Comparison of ENCODE assay signal across 26 cellular contexts in the genomic region with DNA sequence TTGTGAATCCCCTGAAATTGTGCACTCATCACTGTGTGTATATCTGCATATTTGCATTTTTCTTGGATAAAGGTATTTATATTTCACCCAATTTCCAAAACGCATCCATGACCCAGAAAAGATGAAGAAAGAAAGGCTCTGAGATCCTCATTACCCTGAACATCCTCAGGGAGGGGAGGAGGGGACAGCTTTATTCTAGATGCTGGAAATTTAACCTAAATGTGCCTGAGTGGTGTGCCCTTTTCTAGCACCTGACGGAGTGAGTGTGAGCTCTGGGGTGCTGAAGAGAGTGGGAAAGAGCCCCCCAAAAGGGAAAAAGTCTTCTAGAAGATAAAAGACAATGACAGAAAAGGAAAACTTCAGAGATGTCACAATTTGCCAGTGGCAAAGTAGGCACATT. TPM values are rescaled to one million over a fixed set of nuclear protein-coding genes. Genes with fewer than 3 reads are reported as not detected.
"Had no signal": no experiment of that assay in that cellular context is flagged by ENCODE, and none has a peak within 500 bp of the region (broad histone marks: within the 10 kb centered on the region; RNA-seq: fewer than 3 reads in every experiment).

No MANE protein-coding gene starts in this region.

- DNase-seq: IMR-90; Kasumi-1; KG1; MM.1S; NCI-H1092 treated with DMSO at 0.1 percent for 48 hours; NCI-H1436; NCI-H187; NCI-H2029; NCI-H2081 treated with DMSO at 0.1 percent for 48 hours; NCI-H2171; NCI-H226; NCI-H446; NCI-H510A; NCI-H524 treated with DMSO at 0.1 percent for 48 hours; NCI-H69; NCI-H774; NK-92 treated with Interleukin-12 subunit alpha and Interleukin-12 subunit beta, amount 100 ng/mL, for 24 hours; PC-3; SHP77 treated with DMSO at 0.1 percent for 48 hours; SJCRH30; T-helper 1 cell had no signal

- H3K27ac ChIP-seq: RWPE1, SJCRH30 had no signal

- H3K36me3 ChIP-seq: SJCRH30 had no signal

- H3K4me3 ChIP-seq: SJCRH30 had no signal

- ATAC-seq: HepG2, Panc1, PC-3, SK-N-SH treated with all-trans-retinoic acid at 6 μM for 48 hours had no signal

- H3K9me3 ChIP-seq: SJCRH30 had no signal

- H3K27me3 ChIP-seq: SJCRH30 had no signal

- FAIRE-seq: HepG2 had no signal

- H3K4me1 ChIP-seq: SJCRH30 had no signal

RNA-seq across cellular contexts. Expression of a gene that starts 20.8 kb away (rescaled TPM):
- total RNA-seq: HepG2, IMR-90, OCI-LY7, PC-3, SJCRH30 had no signal
- polyA plus RNA-seq: HepG2, IMR-90 had no signal
